Comparison of ENCODE assay signal across 19 cellular contexts in the genomic region with DNA sequence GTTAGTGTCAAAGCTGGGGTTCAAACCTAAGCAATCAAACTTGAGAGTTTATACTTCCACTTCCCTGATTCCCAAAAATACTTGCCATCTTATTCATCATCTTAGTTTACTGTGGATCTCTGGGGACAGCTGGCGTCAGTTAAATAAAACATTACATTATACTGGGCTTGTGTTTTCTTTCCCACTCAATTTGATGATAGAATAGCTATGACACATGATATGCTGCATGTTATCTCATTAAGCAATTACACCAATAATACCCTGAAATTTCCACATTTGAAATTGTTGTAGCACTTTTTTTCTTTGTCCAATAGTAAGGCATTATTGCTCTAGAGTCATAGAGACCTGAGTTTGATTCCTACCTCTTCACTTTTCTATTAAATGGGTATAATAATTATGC.
"Had no signal": no experiment of that assay in that cellular context is flagged by ENCODE, and none has a peak within 500 bp of the region (broad histone marks: within the 10 kb centered on the region; RNA-seq: fewer than 3 reads in every experiment).

No MANE protein-coding gene starts in this region.

- DNase-seq: Kasumi-1; NCI-H1092; NCI-H1105 treated with DMSO at 0.1 percent for 48 hours; NCI-H1417 treated with DMSO at 0.1 percent for 48 hours; NCI-H1694; NCI-H187 treated with DMSO at 0.1 percent for 48 hours; NCI-H2029 treated with DMSO at 0.1 percent for 48 hours; NCI-H2227 treated with DMSO at 0.1 percent for 48 hours; NCI-H524; NCI-H526 treated with DMSO at 0.1 percent for 48 hours; NCI-H774; NK-92 treated with Interleukin-12 subunit alpha and Interleukin-12 subunit beta, amount 100 ng/mL, for 24 hours; PC-3; SHP77 had no signal

- H3K9me3 Mint-ChIP-seq: IgD-negative memory B cell had no signal

- H3K4me3 Mint-ChIP-seq: IgD-negative memory B cell had no signal

- H3K4me1 Mint-ChIP-seq: IgD-negative memory B cell had no signal

- H3K4me2 ChIP-seq: KMS-11 had no signal

- H3K27ac ChIP-seq: HL-60, KMS-11, RWPE1 had no signal

- H3K4me3 ChIP-seq: K562 had no signal

- H3K27ac Mint-ChIP-seq: IgD-negative memory B cell had no signal

- H3K9ac ChIP-seq: KMS-11 had no signal

- H3K36me3 Mint-ChIP-seq: IgD-negative memory B cell had no signal
